8 cellular contexts compared by ENCODE assay signal in the genomic region with DNA sequence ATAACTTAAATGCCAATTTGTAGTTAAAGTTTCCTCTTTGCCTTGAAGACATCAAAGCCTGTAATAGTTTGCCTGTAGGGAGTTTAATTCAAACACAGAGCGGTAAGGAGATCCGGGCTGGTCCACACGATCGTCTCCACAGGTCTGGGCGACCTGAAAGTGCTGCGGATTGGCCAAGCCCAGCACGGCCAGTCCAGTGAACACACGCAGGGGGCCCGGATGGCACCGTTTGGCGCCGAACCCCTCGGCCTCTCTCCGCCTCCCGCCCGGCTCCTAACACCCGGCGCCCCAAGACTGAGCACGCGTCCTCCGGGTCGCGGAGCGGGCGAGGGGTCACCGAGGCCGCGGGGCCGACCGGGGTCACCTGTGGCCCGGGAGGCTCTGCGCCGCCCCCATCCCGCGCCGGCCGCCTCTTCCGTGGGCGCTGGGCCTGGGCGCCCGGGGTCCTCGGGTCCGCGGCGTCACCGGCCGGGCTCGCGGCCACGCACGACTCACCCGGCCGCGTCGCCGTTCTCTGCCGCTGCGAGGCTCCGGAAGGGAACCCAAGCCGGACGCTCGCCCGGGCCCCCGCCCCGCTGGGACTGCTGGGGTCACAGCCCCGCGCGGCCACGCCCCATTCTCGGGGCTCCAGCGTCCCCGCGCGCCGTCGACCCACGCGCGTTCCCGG. TPM values are rescaled to one million over a fixed set of nuclear protein-coding genes. Genes with fewer than 3 reads are reported as not detected.
A peak's percentile ranks its signal among the peaks of the same experiment; 100 is the strongest.
DNase-seq lines count a peak whose midpoint lies in the region; ATAC-seq and TF ChIP-seq lines count a peak whose summit lies in the region.

No MANE protein-coding gene starts in this region.

- CTCF ChIA-PET in GM10248 (lab: Yijun Ruan, JAX), result interaction anchor here (1.0 to 1.3 kb wide), 2 partner anchors 16 to 124 kb away, joined by 3 to 4 read pairs; no protein-coding TSS in a partner anchor

- no peak for TF ChIP-seq CTCF in GM10248 (IDR thresholded peaks at IDR 0.05; ENCODE audit: control extremely low read depth, extremely low read depth, low read depth, missing control alignments)

- peak overlapping the region; percentile 82 for H3K9ac ChIP-seq in NT2/D1 (ENCODE audit: insufficient read length, low read depth)

- H3K4me1 ChIP-seq in NT2/D1 (ENCODE audit: insufficient read depth, insufficient read length), result no peaks in the 10 kb centered on the region

- ATAC-seq in esophagus mucosa (peak; percentile 81), GM18907 (IDR thresholded peaks at IDR 0.05; ENCODE audit: unreplicated experiment) (no peak), GM19463 (IDR thresholded peaks at IDR 0.05; ENCODE audit: unreplicated experiment) (no peak)

- no peaks in the 10 kb centered on the region for H3K9me3 ChIP-seq in NT2/D1 (ENCODE audit: insufficient read depth, low read length)

- no peaks in the 10 kb centered on the region for H3K27me3 ChIP-seq in NT2/D1 (ENCODE audit: insufficient read depth, insufficient read length)

- H3K36me3 ChIP-seq in NT2/D1 (ENCODE audit: insufficient read depth, insufficient read length, low read length), result no peaks in the 10 kb centered on the region

- POLR2A ChIA-PET in GM10248 (lab: Yijun Ruan, JAX), result interaction anchor here (0.7 kb wide), 1 partner anchor 11 kb away, joined by 6 read pairs; no protein-coding TSS in a partner anchor

- DNase-seq in GM10248 (ENCODE audit: extremely low spot score), result peak; percentile 42
- DNase-seq in NT2/D1 (ENCODE audit: low read depth, low spot score), result no peak
- peak; percentile 42 to 52 for DNase-seq in activated T-cell treated with anti-CD3 and anti-CD28 coated beads, Interleukin-2, amount 50 U/mL, for 48 hours
- DNase-seq in mucosa of gallbladder (ENCODE audit: low spot score), result peak; percentile 67
- DNase-seq in stimulated activated naive CD4-positive, alpha-beta T cell treated with Interleukin-2 at 50 U/mL for 16 hours (lab: John Stamatoyannopoulos, UW), result peak; percentile 17

- peak overlapping the region; percentile 61 for H3K4me3 ChIP-seq in NT2/D1 (ENCODE audit: insufficient read length, low read depth)

RNA-seq across cellular contexts. Expression of a gene that starts 0.5 kb away (rescaled TPM):
- total RNA-seq in esophagus mucosa (78.8 TPM), mucosa of gallbladder (141 TPM)

RNA-seq across cellular contexts. Expression of a gene that starts 28.8 kb away (rescaled TPM):
- total RNA-seq in esophagus mucosa (31.6 TPM), mucosa of gallbladder (35.0 TPM)
